Comparison of ENCODE assay signal across 1 cellular context in genomic region chr13:50400930-50401553, GRCh38.
TF ChIP-seq lines count a peak whose summit lies in the region.

No MANE protein-coding gene starts in this region.

TF ChIP-seq in GM23338, 12 proteins besides CTCF, POLR2A, EP300 and RAD21 (continued from another document):
- TF ChIP-seq REST (IDR thresholded peaks at IDR 0.05; ENCODE audit: unreplicated experiment) (no peak), CREB1 (CRISPR knock-in tag; IDR thresholded peaks at IDR 0.05; ENCODE audit: low read depth) (no peak), ZNF331 (CRISPR knock-in tag; IDR thresholded peaks at IDR 0.05; ENCODE audit: low read depth) (no peak), ZNF114 (CRISPR knock-in tag; IDR thresholded peaks at IDR 0.05) (no peak), EZH2 (IDR thresholded peaks at IDR 0.05; ENCODE audit: low read depth, unreplicated experiment) (no peak), NANOG (IDR thresholded peaks at IDR 0.05; ENCODE audit: borderline replicate concordance) (no peak), ETS1 (IDR thresholded peaks at IDR 0.05) (no peak)
